8 cellular contexts compared by ENCODE assay signal in genomic region chr2:20065885-20066602, GRCh38. TPM values are rescaled to one million over a fixed set of nuclear protein-coding genes. Genes with fewer than 3 reads are reported as not detected.
DNase-seq lines count a peak whose midpoint lies in the region; ATAC-seq and TF ChIP-seq lines count a peak whose summit lies in the region.

No MANE protein-coding gene starts in this region.

- intact Hi-C loops in OCI-LY7 (cut with micrococcal nuclease; ENCODE audit: unreplicated experiment), result no loop called here

- H3K4me1 ChIP-seq in SK-N-SH (ENCODE audit: control insufficient read depth in 1 of 2, insufficient read depth in 2 of 2, low read depth in 1 of 2, low read length in 1 of 2) (peaks cover 18 to 21% of the 10 kb centered on the region in 2 experiments), foreskin keratinocyte (peaks cover 36% of the 10 kb centered on the region), OCI-LY7 (ENCODE audit: insufficient read depth, low read length, poor library complexity, severe bottlenecking) (no peaks in the 10 kb centered on the region)

- ATAC-seq in foreskin keratinocyte, result peak; percentile 89

- CTCF ChIA-PET in SK-N-SH (lab: Yijun Ruan, JAX) (interaction anchor here (1.0 to 2.3 kb wide), 7 partner anchors 11 to 111 kb away, joined by 3 to 10 read pairs (median 4); no protein-coding TSS in a partner anchor), OCI-LY7 (lab: Charles Lee; ENCODE audit: unreplicated experiment) (no interaction called here)

- H3K9me2 ChIP-seq in SK-N-SH (no peaks in the 10 kb centered on the region), OCI-LY7 (ENCODE audit: insufficient read depth, low read length) (no peaks in the 10 kb centered on the region)

- POLR2A ChIA-PET in SK-N-SH (lab: Yijun Ruan, JAX) (interaction anchor here (1.7 kb wide), 1 partner anchor 14 kb away, joined by 21 read pairs; the partner anchor contains the start of gene LAPTM4A), OCI-LY7 (lab: Charles Lee) (no interaction called here)

- H4K20me1 ChIP-seq in SK-N-SH (ENCODE audit: insufficient read depth) (no peaks in the 10 kb centered on the region), OCI-LY7 (ENCODE audit: insufficient read depth, low read length) (no peaks in the 10 kb centered on the region)

- H2AFZ ChIP-seq in SK-N-SH (ENCODE audit: low read depth) (peak overlapping the region; percentile 15; the same call in 1 of the 2 replicates), OCI-LY7 (ENCODE audit: low read length) (no peak overlapping the region)

- H3K79me2 ChIP-seq in SK-N-SH (ENCODE audit: insufficient read depth) (no peaks in the 10 kb centered on the region), OCI-LY7 (ENCODE audit: insufficient read depth, low read depth, low read length) (no peaks in the 10 kb centered on the region)

- no TSS peak for BruUV-seq in OCI-LY7 (replicated peaks; lab: Mats Ljungman, UMichigan)

- TF ChIP-seq CTCF in SK-N-SH (IDR thresholded peaks at IDR 0.05), result no peak
- TF ChIP-seq CTCF in foreskin keratinocyte (conservative IDR thresholded peaks at IDR 0.05), result no peak
- no peak for TF ChIP-seq CTCF in GM10266 (IDR thresholded peaks at IDR 0.05; ENCODE audit: control insufficient read depth, insufficient read depth, low read depth, missing control alignments)
- TF ChIP-seq CTCF in OCI-LY7 (conservative IDR thresholded peaks at IDR 0.05; ENCODE audit: low read length), result no peak

- H3K9ac ChIP-seq in SK-N-SH, result no peak overlapping the region

- TF ChIP-seq EP300 in SK-N-SH (IDR thresholded peaks at IDR 0.05; ENCODE audit: borderline replicate concordance in 1 of 2, low read depth in 1 of 2, low read length in 1 of 2), result peak; percentile 32 to 87; a peak in 2 of 4 replicates

- H3K27me3 ChIP-seq in SK-N-SH (ENCODE audit: insufficient read depth) (no peaks in the 10 kb centered on the region), foreskin keratinocyte (no peaks in the 10 kb centered on the region)

- H3K27ac ChIP-seq in SK-N-SH (ENCODE audit: low read depth in 2 of 2, low read length in 1 of 2) (peak overlapping the region; percentile 47 to 81; a peak in 3 of 4 replicates), foreskin keratinocyte (no peak overlapping the region), OCI-LY7 (ENCODE audit: low read depth, low read length, poor library complexity, severe bottlenecking) (no peak overlapping the region)

- H3K4me2 ChIP-seq in SK-N-SH, result peak overlapping the region; percentile 59; the same call in 1 of the 2 replicates
- H3K4me2 ChIP-seq in OCI-LY7 (ENCODE audit: low read length), result no peak overlapping the region

- H3K36me3 ChIP-seq in SK-N-SH (replicated peaks in 1 of 2; ENCODE audit: control insufficient read depth in 1 of 2, insufficient read depth in 2 of 2, low read length in 1 of 2) (no peaks in the 10 kb centered on the region), OCI-LY7 (ENCODE audit: insufficient read depth, low read length) (no peaks in the 10 kb centered on the region)

- DNase-seq in COLO829 (ENCODE audit: low spot score), result peak; percentile 78
- DNase-seq in M059J (ENCODE audit: low read depth), result peak; percentile 95
- DNase-seq in SK-N-SH, result peak; percentile 67
- peak; percentile 88 to 95 for DNase-seq in foreskin keratinocyte
- peak; percentile 31 for DNase-seq in stimulated activated CD8-positive, alpha-beta memory T cell treated with anti-CD3 and anti-CD28 coated beads, Interleukin-4, amount 100 ng/mL, for 48 hours
- DNase-seq in GM10266 (ENCODE audit: extremely low spot score), result no peak
- DNase-seq in iPS-NIHi7 (ENCODE audit: extremely low spot score), result no peak
- DNase-seq in OCI-LY7 (ENCODE audit: low spot score), result no peak

- WGBS in SK-N-SH (ENCODE audit: low lambda C conversion rate), result 31% methylated on average over 6 of the region's 6 CpGs

- no peaks in the 10 kb centered on the region for H3K9me3 ChIP-seq in SK-N-SH
- no peaks in the 10 kb centered on the region for H3K9me3 ChIP-seq in OCI-LY7 (ENCODE audit: low read length)

- TF ChIP-seq RAD21 in SK-N-SH (IDR thresholded peaks at IDR 0.05; ENCODE audit: low read length), result peak; percentile 19; the same call in 1 of the 2 replicates

- H3K4me3 ChIP-seq in SK-N-SH (ENCODE audit: low read depth in 2 of 2, low read length in 1 of 2), result no peak overlapping the region
- H3K4me3 ChIP-seq in OCI-LY7 (ENCODE audit: low read depth, low read length, poor library complexity, severe bottlenecking), result no peak overlapping the region

- peaks cover 42% of the 10 kb centered on the region for H3F3A ChIP-seq in SK-N-SH (replicated peaks; ENCODE audit: insufficient read depth)

TF ChIP-seq in SK-N-SH, 30 proteins besides CTCF, POLR2A, EP300 and RAD21 (continues in another document):
- TF ChIP-seq FOSL2 (IDR thresholded peaks at IDR 0.05; ENCODE audit: borderline replicate concordance, low read depth) (peak; percentile 91), TAF1 (IDR thresholded peaks at IDR 0.05; ENCODE audit: borderline replicate concordance, low read depth, low read length) (0 out of 2 replicates have a peak, but pooled peaks have one; percentile 12), YY1 (IDR thresholded peaks at IDR 0.05; ENCODE audit: low read depth) (peak; percentile 72; the same call in 1 of the 2 replicates), TCF12 (IDR thresholded peaks at IDR 0.05) (peak; percentile 96), MAX (IDR thresholded peaks at IDR 0.05; ENCODE audit: low read depth) (peak; percentile 74), USF2 (IDR thresholded peaks at IDR 0.05; ENCODE audit: borderline replicate concordance, low read depth, low read length) (no peak), EZH2phosphoT487 (IDR thresholded peaks at IDR 0.05; ENCODE audit: borderline replicate concordance, low read depth) (no peak), POLR2AphosphoS5 (IDR thresholded peaks at IDR 0.05; ENCODE audit: low read depth, low read length) (peak; percentile 84; the same call in 1 of the 2 replicates), TEAD4 (IDR thresholded peaks at IDR 0.05; ENCODE audit: borderline replicate concordance, insufficient read depth) (peak; percentile 61; the same call in 1 of the 2 replicates), RFX5 (IDR thresholded peaks at IDR 0.05; ENCODE audit: low read length) (no peak), RXRA (IDR thresholded peaks at IDR 0.05; ENCODE audit: borderline replicate concordance, low read depth) (peak; percentile 59; the same call in 1 of the 2 replicates), USF1 (IDR thresholded peaks at IDR 0.05; ENCODE audit: borderline replicate concordance, low read depth) (no peak), MXI1 (IDR thresholded peaks at IDR 0.05; ENCODE audit: low read depth, low read length) (no peak), FOXJ3 (CRISPR knock-in tag; IDR thresholded peaks at IDR 0.05) (0 out of 2 replicates have a peak, but pooled peaks have one; percentile 9)
- TF ChIP-seq, protein P1, sequence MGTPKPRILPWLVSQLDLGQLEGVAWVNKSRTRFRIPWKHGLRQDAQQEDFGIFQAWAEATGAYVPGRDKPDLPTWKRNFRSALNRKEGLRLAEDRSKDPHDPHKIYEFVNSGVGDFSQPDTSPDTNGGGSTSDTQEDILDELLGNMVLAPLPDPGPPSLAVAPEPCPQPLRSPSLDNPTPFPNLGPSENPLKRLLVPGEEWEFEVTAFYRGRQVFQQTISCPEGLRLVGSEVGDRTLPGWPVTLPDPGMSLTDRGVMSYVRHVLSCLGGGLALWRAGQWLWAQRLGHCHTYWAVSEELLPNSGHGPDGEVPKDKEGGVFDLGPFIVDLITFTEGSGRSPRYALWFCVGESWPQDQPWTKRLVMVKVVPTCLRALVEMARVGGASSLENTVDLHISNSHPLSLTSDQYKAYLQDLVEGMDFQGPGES (IDR thresholded peaks at IDR 0.05; ENCODE audit: low read depth, low read length), result no peak

RNA-seq across cellular contexts. Expression of gene LAPTM4A, which starts 14.6 kb away (rescaled TPM):
- total RNA-seq in M059J (2014; rRNA removed; shearing (Covaris generic)), result 211 and 216 TPM in 2 replicates
- polyA plus RNA-seq in SK-N-SH (2012; rRNA removed) (306 and 350 TPM in 2 replicates), foreskin keratinocyte (127 and 150 TPM in 2 replicates)
- polyA plus RNA-seq in SK-N-SH (2012; cell fraction: cytosol; rRNA removed), result 391 and 431 TPM in 2 replicates
- polyA plus RNA-seq in SK-N-SH (2012; cell fraction: nucleus; rRNA removed), result 69.8 and 155 TPM in 2 replicates
- total RNA-seq in foreskin keratinocyte (91.4 and 103 TPM in 2 replicates), OCI-LY7 (2022) (26.2 and 29.2 TPM in 2 replicates)
- total RNA-seq in OCI-LY7 (2014; rRNA removed; shearing (Covaris generic)), result 6.5 and 8.4 TPM in 2 replicates

RNA-seq across cellular contexts. Expression of gene MATN3, which starts 53.6 kb away (rescaled TPM):
- total RNA-seq in M059J (2014; rRNA removed; shearing (Covaris generic)), result 0.81 and 1.3 TPM in 2 replicates
- polyA plus RNA-seq in SK-N-SH (2012; rRNA removed), result 4.0 and 5.9 TPM in 2 replicates
- polyA plus RNA-seq in SK-N-SH (2012; cell fraction: cytosol; rRNA removed), result 7.1 and 8.9 TPM in 2 replicates
- 3.6 and 5.5 TPM in 2 replicates for polyA plus RNA-seq in SK-N-SH (2012; cell fraction: nucleus; rRNA removed)
- 2.2 and 4.3 TPM in 2 replicates for total RNA-seq in foreskin keratinocyte
- polyA plus RNA-seq in foreskin keratinocyte, result 1.2 and 3.1 TPM in 2 replicates
- not detected in 2 replicates for total RNA-seq in OCI-LY7 (2014; rRNA removed; shearing (Covaris generic))
- not detected in 2 replicates for total RNA-seq in OCI-LY7 (2022)

Comparison
In these comparisons a context has a peak if more than half of its experiments do, and no peak if none do; other contexts are left out.
1. DNase-seq: peak in COLO829 (single experiment), M059J (single experiment), SK-N-SH (single experiment), foreskin keratinocyte (2 of 2) and stimulated activated CD8-positive, alpha-beta memory T cell treated with anti-CD3 and anti-CD28 coated beads, Interleukin-4, amount 100 ng/mL, for 48 hours (single experiment); none in GM10266 (single experiment), iPS-NIHi7 (single experiment) and OCI-LY7 (single experiment).
2. H3K27ac ChIP-seq: peak in SK-N-SH (2 of 2); none in foreskin keratinocyte (single experiment) and OCI-LY7 (single experiment).